ENCODE assay signal across 7 cellular contexts in genomic region chr2:227013330-227013729, GRCh38.
"Had no signal": no experiment of that assay in that cellular context is flagged by ENCODE, and none has a peak within 500 bp of the region (broad histone marks: within the 10 kb centered on the region; RNA-seq: fewer than 3 reads in every experiment).

No MANE protein-coding gene starts in this region.

- ATAC-seq: GM12878 had no signal

- DNase-seq: GDM1, GF-D8 had no signal

- H3K4me3 ChIP-seq: GM12878 had no signal

- FAIRE-seq: GM12878, GM12891, GM12892, GM18507, GM19239 had no signal
